15 cellular contexts compared by ENCODE assay signal in genomic region chr4:15498356-15498755, GRCh38. TPM values are rescaled to one million over a fixed set of nuclear protein-coding genes. Genes with fewer than 3 reads are reported as not detected.
A peak's percentile ranks its signal among the peaks of the same experiment; 100 is the strongest.
DNase-seq lines count a peak whose midpoint lies in the region; ATAC-seq and TF ChIP-seq lines count a peak whose summit lies in the region.
"Had no signal": no experiment of that assay in that cellular context is flagged by ENCODE, and none has a peak within 500 bp of the region (broad histone marks: within the 10 kb centered on the region; RNA-seq: fewer than 3 reads in every experiment).

No MANE protein-coding gene starts in this region.

- no peak overlapping the region for H3K4me3 Mint-ChIP-seq in stimulated activated naive CD8-positive, alpha-beta T cell treated with anti-CD3 and anti-CD28 coated beads, Interleukin-15, amount 100 ng/mL, for 72 hours
- H3K4me3 Mint-ChIP-seq: CD4-positive, alpha-beta T cell had no signal

- H3K27me3 ChIP-seq in BE2C, result no peaks in the 10 kb centered on the region
- no peaks in the 10 kb centered on the region for H3K27me3 ChIP-seq in adipocyte (replicated peaks; ENCODE audit: control insufficient read depth, insufficient read depth, low read length)

- H3K4me3 ChIP-seq in BE2C (ENCODE audit: low read depth, low read length) (peak overlapping the region; percentile 15), adipocyte (ENCODE audit: low read length) (no peak overlapping the region)
- H3K4me3 ChIP-seq: HAP-1 had no signal

- H3K27me3 Mint-ChIP-seq in stimulated activated naive CD8-positive, alpha-beta T cell treated with anti-CD3 and anti-CD28 coated beads, Interleukin-15, amount 100 ng/mL, for 72 hours, result no peaks in the 10 kb centered on the region

- H3K9me3 ChIP-seq in BE2C (no peaks in the 10 kb centered on the region), adipocyte (ENCODE audit: control insufficient read depth, low read length) (peaks cover 5% of the 10 kb centered on the region)
- H3K9me3 ChIP-seq: HAP-1 had no signal

- no peak for ATAC-seq in stimulated activated naive CD8-positive, alpha-beta T cell treated with anti-CD3 and anti-CD28 coated beads, Interleukin-15, amount 100 ng/mL, for 72 hours
- ATAC-seq in HG02840 (IDR thresholded peaks at IDR 0.05; ENCODE audit: low FRiP score, unreplicated experiment) (no peak), HG02610 (IDR thresholded peaks at IDR 0.05; ENCODE audit: unreplicated experiment) (no peak)

- peak; percentile 30 for DNase-seq in BE2C
- peak; percentile 52 for DNase-seq in RPMI7951 (ENCODE audit: low read depth)
- DNase-seq in adipocyte (ENCODE audit: low read depth), result peak; percentile 36
- DNase-seq in foreskin melanocyte, result peak; percentile 61
- no peak for DNase-seq in stimulated activated naive CD8-positive, alpha-beta T cell treated with anti-CD3 and anti-CD28 coated beads, Interleukin-15, amount 100 ng/mL, for 72 hours
- DNase-seq in activated T-cell treated with anti-CD3 and anti-CD28 coated beads, Interleukin-2, amount 50 U/mL, for 1 hour, result no peak
- DNase-seq: 8988T; ACHN; C1 segment of cervical spinal cord; Calu3; CD4-positive, alpha-beta T cell; DMS 273 treated with DMSO at 0.1 percent for 48 hours had no signal

- H3K36me3 ChIP-seq in BE2C, result no peaks in the 10 kb centered on the region
- H3K36me3 ChIP-seq in adipocyte (ENCODE audit: control insufficient read depth, insufficient read depth, low read length, severe bottlenecking), result peaks cover 1% of the 10 kb centered on the region
- H3K36me3 ChIP-seq: HAP-1 had no signal

- H3K9ac ChIP-seq in adipocyte (ENCODE audit: low read length), result no peak overlapping the region

- H3K9me3 Mint-ChIP-seq in stimulated activated naive CD8-positive, alpha-beta T cell treated with anti-CD3 and anti-CD28 coated beads, Interleukin-15, amount 100 ng/mL, for 72 hours, result peaks cover 0 to 13% of the 10 kb centered on the region in 2 donors

- H3K4me1 Mint-ChIP-seq in stimulated activated naive CD8-positive, alpha-beta T cell treated with anti-CD3 and anti-CD28 coated beads, Interleukin-15, amount 100 ng/mL, for 72 hours, result no peaks in the 10 kb centered on the region

- no peak overlapping the region for H3K27ac Mint-ChIP-seq in stimulated activated naive CD8-positive, alpha-beta T cell treated with anti-CD3 and anti-CD28 coated beads, Interleukin-15, amount 100 ng/mL, for 72 hours
- H3K27ac Mint-ChIP-seq: CD4-positive, alpha-beta T cell had no signal

- peaks cover 11% of the 10 kb centered on the region for H3K4me1 ChIP-seq in BE2C
- no peaks in the 10 kb centered on the region for H3K4me1 ChIP-seq in adipocyte (ENCODE audit: control insufficient read depth, insufficient read depth, low read length)

- no peak for TF ChIP-seq CTCF in BE2C (IDR thresholded peaks at IDR 0.05; ENCODE audit: low read depth, low read length)

RNA-seq across cellular contexts. Expression of gene CC2D2A, which starts 28.7 kb away (rescaled TPM):
- polyA plus RNA-seq in BE2C (2012; ENCODE audit: insufficient read depth, insufficient read length, low read depth), result 11.5 TPM
- total RNA-seq in RPMI7951 (2014; rRNA removed; shearing (Covaris generic)), result 17.7 and 21.1 TPM in 2 replicates
- total RNA-seq: CD4-positive, alpha-beta T cell had no signal

Comparison
In these comparisons a context has a peak if more than half of its experiments do, and no peak if none do; other contexts are left out.
1. DNase-seq: peak in BE2C (single experiment), RPMI7951 (single experiment), adipocyte (single experiment) and foreskin melanocyte (single experiment); none in stimulated activated naive CD8-positive, alpha-beta T cell treated with anti-CD3 and anti-CD28 coated beads, Interleukin-15, amount 100 ng/mL, for 72 hours (0 of 2) and activated T-cell treated with anti-CD3 and anti-CD28 coated beads, Interleukin-2, amount 50 U/mL, for 1 hour (single experiment).